ENCODE assay signal across 8 cellular contexts in genomic region chr10:86755740-86756510, GRCh38.
DNase-seq lines count a peak whose midpoint lies in the region; ATAC-seq lines count a peak whose summit lies in the region.

No MANE protein-coding gene starts in this region.

- peak; percentile 81 for ATAC-seq in GM19397 (IDR thresholded peaks at IDR 0.05; ENCODE audit: unreplicated experiment)
- peak; percentile 85 for ATAC-seq in HG03521 (IDR thresholded peaks at IDR 0.05; ENCODE audit: unreplicated experiment)

- DNase-seq in CD1c-positive myeloid dendritic cell (ENCODE audit: extremely low spot score) = peak; percentile 90
- DNase-seq in NCI-H82 treated with DMSO at 0.1 percent for 48 hours (lab: John Stamatoyannopoulos, UW; ENCODE audit: unreplicated experiment) = peak; percentile 67
- peak; percentile 54 to 83 for DNase-seq in activated CD8-positive, alpha-beta memory T cell treated with anti-CD3 and anti-CD28 coated beads for 1 hour (ENCODE audit: extremely low read depth in 1 of 2, low read depth in 1 of 2)
- DNase-seq in effector CD8-positive, alpha-beta T cell (lab: John Stamatoyannopoulos, UW) = peak; percentile 74
- DNase-seq in medulla oblongata (ENCODE audit: extremely low spot score) = peak; percentile 95
- DNase-seq in stimulated activated CD4-positive, alpha-beta T cell treated with anti-CD3 and anti-CD28 coated beads, TNF-alpha, amount 100 ng/mL, for 48 hours (ENCODE audit: low read depth in 3 of 3) = peak; percentile 69 to 85 (median 69)

Comparison
In these comparisons a context has a peak if more than half of its experiments do, and no peak if none do; other contexts are left out.
1. Peak in every context shown above with its lines: DNase-seq and ATAC-seq.